ENCODE assay signal across 8 cellular contexts in the genomic region with DNA sequence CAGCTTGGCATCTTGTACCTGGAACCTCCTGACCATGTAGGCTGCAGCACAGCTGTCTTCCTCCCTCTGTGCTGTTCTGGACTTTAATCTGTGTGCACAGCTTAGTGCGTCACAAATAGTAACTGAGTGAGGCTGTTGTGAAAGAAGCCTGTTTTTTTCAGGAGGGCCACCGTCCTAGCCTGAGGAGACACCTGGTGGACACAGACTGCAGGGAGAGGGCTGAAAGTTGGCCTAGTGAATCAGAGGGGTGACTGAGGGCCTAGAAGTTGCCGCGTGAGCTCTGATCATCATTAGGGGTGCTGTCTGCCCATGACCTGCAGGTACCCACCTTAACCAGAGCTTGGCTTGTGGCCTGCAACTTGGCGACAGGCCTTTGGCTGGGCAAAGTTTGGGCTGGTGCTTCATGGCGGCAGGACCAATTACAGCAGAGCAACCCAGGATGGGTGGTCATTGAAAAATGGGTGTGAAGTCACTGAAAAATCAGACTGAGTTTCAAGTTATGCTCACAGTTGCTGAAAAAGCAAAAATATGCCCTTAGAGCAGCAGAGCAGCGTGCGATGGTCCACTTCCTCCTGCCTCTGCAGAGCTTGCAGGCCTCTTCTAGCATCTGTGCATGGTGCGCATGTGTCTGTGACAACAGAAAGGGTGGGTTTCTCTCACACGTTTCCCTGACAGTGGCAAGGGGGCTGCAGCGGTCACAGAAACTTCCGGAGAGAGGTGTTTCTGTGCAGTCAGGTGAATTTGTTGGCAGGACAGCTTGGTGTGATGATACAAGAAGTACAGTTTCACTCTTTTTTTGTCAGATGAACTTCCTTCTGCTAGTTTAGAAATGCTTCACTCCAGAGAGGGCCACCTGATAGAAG. TPM values are rescaled to one million over a fixed set of nuclear protein-coding genes. Genes with fewer than 3 reads are reported as not detected.
DNase-seq lines count a peak whose midpoint lies in the region; ATAC-seq and TF ChIP-seq lines count a peak whose summit lies in the region.

No MANE protein-coding gene starts in this region.

- H2AFZ ChIP-seq in H9 (ENCODE audit: low read length): no peak overlapping the region

- H4K91ac ChIP-seq in H9 (ENCODE audit: insufficient read length, low read depth, low read length): no peak overlapping the region

- no peak overlapping the region for H3K4me2 ChIP-seq in H9 (ENCODE audit: insufficient read depth, insufficient read length, low read length)

- no peak overlapping the region for H3T11ph ChIP-seq in H9 (ENCODE audit: low read length)

- H3K27ac Mint-ChIP-seq in H9: no peak overlapping the region

- H2AK5ac ChIP-seq in H9 (ENCODE audit: insufficient read length, low read length): no peak overlapping the region

- H4K20me1 ChIP-seq in H9 (ENCODE audit: control insufficient read depth, insufficient read depth, insufficient read length): no peaks in the 10 kb centered on the region

- H3K23me2 ChIP-seq in H9 (ENCODE audit: insufficient read length, low read depth, low read length, poor library complexity, severe bottlenecking): no peaks in the 10 kb centered on the region

- no peaks in the 10 kb centered on the region for H3K79me2 ChIP-seq in H9 (ENCODE audit: insufficient read depth, low read length)

- no peak overlapping the region for H4K8ac ChIP-seq in H9 (replicated peaks; ENCODE audit: insufficient read length, low read depth, low read length)

- DNase-seq in H9 (peak; percentile 46), NAMALWA (ENCODE audit: low spot score) (peak; percentile 33), mucosa of gallbladder (ENCODE audit: low spot score) (peak; percentile 53), putamen (ENCODE audit: low spot score) (no peak), RWPE1 (ENCODE audit: low spot score) (no peak), iPS-NIHi11 (ENCODE audit: low spot score) (no peak), A673 (ENCODE audit: low spot score) (no peak)

- peaks cover 21% of the 10 kb centered on the region for H3K27me3 ChIP-seq in H9 (ENCODE audit: insufficient read depth, low read length)
- peaks cover 29% of the 10 kb centered on the region for H3K27me3 ChIP-seq in A673 (replicated peaks; ENCODE audit: insufficient read depth, low read depth, low read length, poor library complexity)

- H3K9ac ChIP-seq in H9 (ENCODE audit: extremely low read depth, insufficient read length, low read length): no peak overlapping the region

- H3K14ac ChIP-seq in H9 (ENCODE audit: insufficient read depth, low read length): no peak overlapping the region; the same call in 1 of the 2 replicates

- H2BK120ac ChIP-seq in H9 (ENCODE audit: low read depth, low read length, poor library complexity, severe bottlenecking): no peak overlapping the region

- CTCF ChIA-PET in RWPE1 (lab: Yijun Ruan, JAX): interaction anchor here (0.6 to 2.7 kb wide), 6 partner anchors 10 to 235 kb away, joined by 3 to 10 read pairs (median 4); no protein-coding TSS in a partner anchor
- CTCF ChIA-PET in A673 (lab: Charles Lee): no interaction called here

- H3K4me1 Mint-ChIP-seq in H9: peaks cover 35 to 50% of the 10 kb centered on the region in 2 experiments

- H4K5ac ChIP-seq in H9 (ENCODE audit: insufficient read length, low read depth, low read length): no peak overlapping the region

- BruUV-seq in A673 (replicated peaks; lab: Mats Ljungman, UMichigan): no TSS peak

- H3K4me3 ChIP-seq in A673 (ENCODE audit: low read depth, low read length, poor library complexity, severe bottlenecking): no peak overlapping the region

- H3K36me3 Mint-ChIP-seq in H9 (ENCODE audit: insufficient read depth in 1 of 3, low read depth in 3 of 3): no peaks in the 10 kb centered on the region; a peak in 1 of 7 replicates

- H2BK5ac ChIP-seq in H9 (ENCODE audit: insufficient read length, low read length): no peak overlapping the region

- H3K18ac ChIP-seq in H9 (ENCODE audit: insufficient read length, low read depth, low read length): no peak overlapping the region

- peaks cover 0 to 3% of the 10 kb centered on the region in 2 experiments; a peak in 1 of 5 replicates for H3K9me3 Mint-ChIP-seq in H9

- H3K79me1 ChIP-seq in H9 (ENCODE audit: insufficient read depth, low read depth, low read length, poor library complexity, severe bottlenecking): no peaks in the 10 kb centered on the region

- POLR2A ChIA-PET in RWPE1 (lab: Yijun Ruan, JAX; ENCODE audit: low non-redundant PET): no interaction called here
- POLR2A ChIA-PET in A673 (lab: Charles Lee; ENCODE audit: low non-redundant PET): no interaction called here

- H3K4me1 ChIP-seq in H9 (ENCODE audit: insufficient read depth, low read length) (peaks cover 4% of the 10 kb centered on the region; the same call in 1 of the 2 replicates), A673 (ENCODE audit: insufficient read depth, low read length, poor library complexity, severe bottlenecking) (no peaks in the 10 kb centered on the region)

- H3K4ac ChIP-seq in H9 (ENCODE audit: low read depth, low read length): no peak overlapping the region

- peak; percentile 69 for ATAC-seq in GM18508 (IDR thresholded peaks at IDR 0.05; ENCODE audit: insufficient read depth, unreplicated experiment)

- no peak overlapping the region for H3K23ac ChIP-seq in H9 (ENCODE audit: insufficient read length, low read depth, low read length)

- intact Hi-C loops in A673 (cut with micrococcal nuclease; ENCODE audit: unreplicated experiment): no loop called here

- H3K27ac ChIP-seq in H9 (ENCODE audit: insufficient read length, low read depth, low read length) (no peak overlapping the region), RWPE1 (no peak overlapping the region), A673 (ENCODE audit: low read depth, low read length, poor library complexity, severe bottlenecking) (no peak overlapping the region)

- WGBS in H9 (ENCODE audit: extremely low coverage, insufficient read length, low lambda C conversion rate): no CpG with 5 or more reads among the region's 12 CpGs

- no peak overlapping the region for H2BK15ac ChIP-seq in H9 (ENCODE audit: low read depth, low read length)

- H2BK20ac ChIP-seq in H9 (ENCODE audit: low read depth, low read length, poor library complexity, severe bottlenecking): no peak overlapping the region

- H3K56ac ChIP-seq in H9 (ENCODE audit: insufficient read length, low read depth, low read length): no peak overlapping the region

- no peaks in the 10 kb centered on the region for H3K36me3 ChIP-seq in A673 (ENCODE audit: insufficient read depth, low read length, poor library complexity, severe bottlenecking)

- no peak overlapping the region for H3K4me3 Mint-ChIP-seq in H9

- TF ChIP-seq CTCF in H9 (conservative IDR thresholded peaks at IDR 0.05) (no peak; the same call in 2 of the 3 replicates), RWPE1 (conservative IDR thresholded peaks at IDR 0.05; ENCODE audit: low read depth) (no peak), A673 (conservative IDR thresholded peaks at IDR 0.05; ENCODE audit: low read depth, low read length) (no peak)

- H3K27me3 Mint-ChIP-seq in H9 (ENCODE audit: low read depth): peaks cover 46% of the 10 kb centered on the region

- no peaks in the 10 kb centered on the region for H3K9me3 ChIP-seq in H9 (ENCODE audit: control insufficient read depth, low read depth, low read length)
- H3K9me3 ChIP-seq in A673 (ENCODE audit: low read depth, low read length, poor library complexity, severe bottlenecking): no peaks in the 10 kb centered on the region

- no peak overlapping the region for H2BK12ac ChIP-seq in H9 (ENCODE audit: insufficient read length, low read depth, low read length)

RNA-seq across cellular contexts. Expression of a gene that starts 9.6 kb away (rescaled TPM):
- 0.04 TPM in 1 of 2 replicates, not detected in the other for total RNA-seq in H9 (2021)
- 2.5 TPM for total RNA-seq in mucosa of gallbladder
- total RNA-seq in A673 (2021): not detected in 2 replicates

RNA-seq across cellular contexts. Expression of a gene that starts 25.7 kb away (rescaled TPM):
- total RNA-seq in H9 (2021): 10.8 and 11.1 TPM in 2 replicates
- 50.3 TPM for total RNA-seq in mucosa of gallbladder
- total RNA-seq in A673 (2021): 12.6 and 13.2 TPM in 2 replicates

Comparison
In these comparisons a context has a peak if more than half of its experiments do, and no peak if none do; other contexts are left out.
1. DNase-seq: peak in H9 (single experiment), NAMALWA (single experiment) and mucosa of gallbladder (single experiment); none in putamen (single experiment), RWPE1 (single experiment), iPS-NIHi11 (single experiment) and A673 (single experiment).